8 cellular contexts compared by ENCODE assay signal in genomic region chr10:79266543-79267312, GRCh38.
DNase-seq lines count a peak whose midpoint lies in the region; ATAC-seq and TF ChIP-seq lines count a peak whose summit lies in the region.

No MANE protein-coding gene starts in this region.

- TF ChIP-seq POLR2A in transverse colon (IDR thresholded peaks at IDR 0.05), result no peak

- no peaks in the 10 kb centered on the region for H3K27me3 Mint-ChIP-seq in memory B cell

- H3K27ac Mint-ChIP-seq in memory B cell, result peak overlapping the region; percentile 91

- H3K9me3 Mint-ChIP-seq in memory B cell, result no peaks in the 10 kb centered on the region

- ATAC-seq in GM18520 (IDR thresholded peaks at IDR 0.05; ENCODE audit: unreplicated experiment), result peak; percentile 60
- ATAC-seq in HG02759 (IDR thresholded peaks at IDR 0.05; ENCODE audit: unreplicated experiment), result peak; percentile 87
- ATAC-seq in memory B cell (ENCODE audit: low read depth), result peak; percentile 41

- WGBS in transverse colon (ENCODE audit: low coverage in 1 of 2), 2 donors, result 55% methylated on average over 11 of the region's 11 CpGs; no CpG with 5 or more reads in 1 of the 2 donors

- peaks cover 86% of the 10 kb centered on the region for H3K4me1 Mint-ChIP-seq in memory B cell

- no peaks in the 10 kb centered on the region for H3K9me3 ChIP-seq in transverse colon

- peaks cover 23 to 72% (median 41%) of the 10 kb centered on the region in 4 donors for H3K4me1 ChIP-seq in transverse colon

- H3K4me3 ChIP-seq in transverse colon, result no peak overlapping the region

- H3K4me3 Mint-ChIP-seq in memory B cell, result peak overlapping the region; percentile 67

- TF ChIP-seq CTCF in transverse colon (IDR thresholded peaks at IDR 0.05), result no peak

- H3K36me3 Mint-ChIP-seq in memory B cell, result peaks cover 4% of the 10 kb centered on the region

- in situ Hi-C loops in transverse colon (cut with MboI; ENCODE audit: low pct_ligation_motif_present in 1 of 4, low pct_unique_long_range_greater_than_20kb in 1 of 4, low sequenced_read_pairs in 3 of 4), result no loop called here

- intact Hi-C loops in transverse colon (cut with DNase I; ENCODE audit: low total_unique reads), result no loop called here

- no peaks in the 10 kb centered on the region for H3K36me3 ChIP-seq in transverse colon

- DNase-seq in NOMO-1 treated with dmso at 0.1 percent for 144 hours (lab: John Stamatoyannopoulos, UW; ENCODE audit: unreplicated experiment) (peak; percentile 70), memory B cell (ENCODE audit: low spot score in 2 of 2) (no peak), transverse colon (peak; percentile 67), cerebellar nuclear complex (lab: John Stamatoyannopoulos, UW) (no peak), NCI-H345 treated with DMSO at 0.1 percent for 48 hours (lab: John Stamatoyannopoulos, UW; ENCODE audit: unreplicated experiment) (no peak)

- TF ChIP-seq EP300 in transverse colon (IDR thresholded peaks at IDR 0.05; ENCODE audit: low read depth), result no peak

- no peaks in the 10 kb centered on the region for H3K27me3 ChIP-seq in transverse colon

- H3K27ac ChIP-seq in cingulate gyrus (ENCODE audit: low read depth, low read length) (peak overlapping the region; percentile 93), transverse colon (peak overlapping the region; percentile 64 to 81 (median 75))

Comparison
In these comparisons a context has a peak if more than half of its experiments do, and no peak if none do; other contexts are left out.
1. DNase-seq: peak in NOMO-1 treated with dmso at 0.1 percent for 144 hours (single experiment) and transverse colon (single experiment); none in memory B cell (0 of 2), cerebellar nuclear complex (0 of 2) and NCI-H345 treated with DMSO at 0.1 percent for 48 hours (single experiment).
2. Peak in every context shown above with its lines, with median percentiles within 50 percentile points of each other: ATAC-seq.